Comparison of ENCODE assay signal across 10 cellular contexts in the genomic region with DNA sequence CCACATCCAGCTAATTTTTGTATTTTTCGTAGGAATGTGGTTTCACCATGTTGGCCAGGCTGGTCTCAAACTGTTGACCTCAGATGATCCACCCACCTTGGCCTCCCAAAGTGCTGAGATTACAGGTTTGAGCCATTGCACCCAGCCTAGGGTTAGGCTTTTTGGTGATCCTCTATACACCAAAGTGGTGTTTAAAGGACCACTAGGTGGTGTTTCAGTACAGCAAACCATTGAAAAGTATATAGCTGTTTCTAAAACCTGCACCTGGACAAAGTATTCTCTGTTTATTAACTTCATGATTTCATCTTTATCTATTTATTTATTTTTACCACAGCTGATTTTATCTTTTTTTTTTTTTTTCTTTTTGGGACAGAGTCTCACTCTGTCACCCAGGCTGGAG.
DNase-seq lines count a peak whose midpoint lies in the region; ATAC-seq and TF ChIP-seq lines count a peak whose summit lies in the region.
"Had no signal": no experiment of that assay in that cellular context is flagged by ENCODE, and none has a peak within 500 bp of the region (broad histone marks: within the 10 kb centered on the region; RNA-seq: fewer than 3 reads in every experiment).

No MANE protein-coding gene starts in this region.

- TF ChIP-seq CTCF in LNCaP clone FGC (IDR thresholded peaks at IDR 0.05; ENCODE audit: control insufficient read depth, extremely low read depth, insufficient read depth) (peak; percentile 46), cardiac fibroblast (IDR thresholded peaks at IDR 0.05; ENCODE audit: low read depth, low read length) (peak; percentile 34)

- ATAC-seq in GM18858 (IDR thresholded peaks at IDR 0.05; ENCODE audit: unreplicated experiment): no peak

- peak; percentile 10 for DNase-seq in NOMO-1 treated with DMSO at 0.1 percent for 48 hours (lab: John Stamatoyannopoulos, UW; ENCODE audit: unreplicated experiment)
- no peak for DNase-seq in NOMO-1 treated with dmso at 0.1 percent for 144 hours (lab: John Stamatoyannopoulos, UW; ENCODE audit: unreplicated experiment)
- DNase-seq in LNCaP clone FGC (ENCODE audit: low read depth): peak; percentile 7
- DNase-seq in cardiac fibroblast (ENCODE audit: low read depth in 2 of 2): peak; percentile 27 to 34
- DNase-seq in superior temporal gyrus (ENCODE audit: extremely low spot score): peak; percentile 5
- no peak for DNase-seq in NCI-H1694 (lab: John Stamatoyannopoulos, UW)
- DNase-seq in NCI-H748 (lab: John Stamatoyannopoulos, UW; ENCODE audit: unreplicated experiment): no peak
- DNase-seq: CD8-positive, alpha-beta memory T cell; NCI-H2029 had no signal

- H3K4me3 ChIP-seq in LNCaP clone FGC (ENCODE audit: low read depth, low read length) (no peak overlapping the region), cardiac fibroblast (replicated peaks in 1 of 2; ENCODE audit: low read depth in 2 of 2, low read length in 2 of 2) (no peak overlapping the region)

Comparison
In these comparisons a context has a peak if more than half of its experiments do, and no peak if none do; other contexts are left out.
1. DNase-seq: peak in NOMO-1 treated with DMSO at 0.1 percent for 48 hours (single experiment), LNCaP clone FGC (single experiment), cardiac fibroblast (2 of 2) and superior temporal gyrus (single experiment); none in NOMO-1 treated with dmso at 0.1 percent for 144 hours (single experiment), NCI-H1694 (single experiment) and NCI-H748 (single experiment).